In the genomic region with DNA sequence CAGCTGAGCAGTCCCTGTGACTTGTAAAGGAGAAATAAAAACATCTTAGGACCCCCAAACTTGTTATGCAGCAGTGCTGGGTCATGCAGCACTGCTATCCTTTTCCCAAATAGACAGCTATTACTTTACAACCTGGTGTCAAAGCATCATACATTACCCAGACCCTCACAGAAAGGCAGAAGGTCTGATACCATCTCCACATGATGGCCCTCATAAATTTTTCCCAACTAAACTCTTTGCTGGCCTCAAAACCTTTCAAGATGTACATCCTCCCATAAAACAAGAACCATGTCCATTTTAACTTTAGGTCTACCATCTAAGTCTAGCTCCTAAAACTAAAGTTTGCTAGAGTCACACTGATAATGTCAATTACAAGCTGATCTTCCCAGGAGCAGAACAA, we compare ENCODE assay signal across 12 cellular contexts.
"Had no signal": no experiment of that assay in that cellular context is flagged by ENCODE, and none has a peak within 500 bp of the region (broad histone marks: within the 10 kb centered on the region; RNA-seq: fewer than 3 reads in every experiment).

No MANE protein-coding gene starts in this region.

- H3K4me1 Mint-ChIP-seq: nephron had no signal

- H3K27me3 Mint-ChIP-seq: activated CD4-positive, alpha-beta memory T cell treated with anti-CD3 and anti-CD28 coated beads, Interleukin-2, amount 10 ng/mL, durations not matched to agents 7 days and 5 days had no signal

- H3K27ac Mint-ChIP-seq: activated CD4-positive, alpha-beta memory T cell treated with anti-CD3 and anti-CD28 coated beads, Interleukin-2, amount 10 ng/mL, durations not matched to agents 7 days and 5 days; nephron had no signal

- FAIRE-seq: astrocyte had no signal

- H3K27ac ChIP-seq: dorsolateral prefrontal cortex, esophagus muscularis mucosa, sigmoid colon, tibial artery, vagina had no signal

- H3K9me3 ChIP-seq: esophagus muscularis mucosa, sigmoid colon, vagina had no signal

- H3K4me1 ChIP-seq: esophagus muscularis mucosa, sigmoid colon, tibial artery had no signal

- H3K27me3 ChIP-seq: dorsolateral prefrontal cortex, esophagus muscularis mucosa, sigmoid colon, tibial artery, vagina had no signal

- H3K4me3 ChIP-seq: dorsolateral prefrontal cortex, esophagus muscularis mucosa, sigmoid colon, tibial artery, vagina had no signal

- H3K36me3 ChIP-seq: esophagus muscularis mucosa, sigmoid colon, tibial artery, vagina had no signal

- DNase-seq: activated CD4-positive, alpha-beta memory T cell treated with anti-CD3 and anti-CD28 coated beads, Interleukin-2, amount 10 ng/mL, durations not matched to agents 7 days and 5 days; dorsolateral prefrontal cortex; foreskin fibroblast; glutamatergic neuron; mammary epithelial cell; sigmoid colon; stimulated activated CD4-positive, alpha-beta T cell treated with anti-CD3 and anti-CD28 coated beads, Interleukin-2, amount 100 ng/mL, for 24 hours; tibial artery had no signal

- H3K4me3 Mint-ChIP-seq: activated CD4-positive, alpha-beta memory T cell treated with anti-CD3 and anti-CD28 coated beads, Interleukin-2, amount 10 ng/mL, durations not matched to agents 7 days and 5 days; nephron had no signal
